In the genomic region with DNA sequence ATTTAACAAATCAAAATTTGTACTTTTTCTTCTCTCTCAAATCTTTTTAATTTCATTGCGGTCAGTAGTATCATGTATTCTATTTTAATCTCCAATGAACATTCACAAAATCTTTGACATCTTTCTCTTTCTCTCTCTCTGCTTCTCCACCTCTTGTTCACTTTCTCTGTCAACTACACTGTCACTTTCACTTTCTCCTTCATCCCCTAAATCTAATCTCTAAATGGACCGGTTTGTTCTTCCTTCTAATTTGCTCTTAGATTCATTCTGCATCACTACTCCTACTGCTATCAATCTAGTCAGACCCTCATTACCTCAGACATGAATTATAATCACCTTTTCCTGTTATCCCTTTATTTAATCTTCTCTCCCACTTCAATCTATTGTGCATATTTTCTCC, we compare ENCODE assay signal across 17 cellular contexts. TPM values are rescaled to one million over a fixed set of nuclear protein-coding genes. Genes with fewer than 3 reads are reported as not detected.
DNase-seq lines count a peak whose midpoint lies in the region; ATAC-seq and TF ChIP-seq lines count a peak whose summit lies in the region.
"Had no signal": no experiment of that assay in that cellular context is flagged by ENCODE, and none has a peak within 500 bp of the region (broad histone marks: within the 10 kb centered on the region; RNA-seq: fewer than 3 reads in every experiment).

No MANE protein-coding gene starts in this region.

- WGBS in SK-N-SH (ENCODE audit: low lambda C conversion rate), result 32% methylated on average over 2 of the region's 2 CpGs
- 66 to 72% (median 72%) methylated on average over 2 of the region's 2 CpGs for WGBS in psoas muscle, 3 donors

- H3K4me2 ChIP-seq in SK-N-SH (0 out of 2 replicates have a peak overlapping the region, but pooled peaks have one; percentile 15), PC-3 (ENCODE audit: low read length) (peak overlapping the region; percentile 37)

- H3K9me3 ChIP-seq in SK-N-SH (no peaks in the 10 kb centered on the region), PC-3 (ENCODE audit: low read length) (no peaks in the 10 kb centered on the region), psoas muscle (no peaks in the 10 kb centered on the region)
- H3K9me3 ChIP-seq: lower lobe of right lung, pancreas, upper lobe of left lung had no signal

- H3K27ac ChIP-seq in SK-N-SH (ENCODE audit: low read depth in 2 of 2, low read length in 1 of 2) (no peak overlapping the region), PC-3 (ENCODE audit: low read length) (no peak overlapping the region), psoas muscle (no peak overlapping the region)
- H3K27ac ChIP-seq: lower lobe of right lung, pancreas, upper lobe of left lung had no signal

- no TSS peak for BruUV-seq in PC-3 (replicated peaks; lab: Mats Ljungman, UMichigan)

- no peaks in the 10 kb centered on the region for H3K36me3 ChIP-seq in SK-N-SH (replicated peaks in 1 of 2; ENCODE audit: control insufficient read depth in 1 of 2, insufficient read depth in 2 of 2, low read length in 1 of 2)
- H3K36me3 ChIP-seq in PC-3 (ENCODE audit: low read depth, low read length), result no peaks in the 10 kb centered on the region
- no peaks in the 10 kb centered on the region for H3K36me3 ChIP-seq in psoas muscle (ENCODE audit: insufficient read depth in 1 of 2, low read depth in 1 of 2)
- H3K36me3 ChIP-seq: lower lobe of right lung, pancreas, upper lobe of left lung had no signal

- H3K79me2 ChIP-seq in SK-N-SH (ENCODE audit: insufficient read depth), result no peaks in the 10 kb centered on the region
- H3K79me2 ChIP-seq in PC-3 (ENCODE audit: low read length), result no peaks in the 10 kb centered on the region

- peak overlapping the region; percentile 45; the same call in 1 of the 2 replicates for H2AFZ ChIP-seq in SK-N-SH (ENCODE audit: low read depth)
- peak overlapping the region; percentile 3; the same call in 1 of the 2 replicates for H2AFZ ChIP-seq in PC-3 (ENCODE audit: low read length)

- H4K20me1 ChIP-seq in SK-N-SH (ENCODE audit: insufficient read depth), result no peaks in the 10 kb centered on the region
- no peaks in the 10 kb centered on the region for H4K20me1 ChIP-seq in PC-3 (ENCODE audit: low read length)

- H3K9ac ChIP-seq in SK-N-SH, result no peak overlapping the region
- H3K9ac ChIP-seq in PC-3 (ENCODE audit: low read length), result no peak overlapping the region

- H3K4me1 ChIP-seq in SK-N-SH (ENCODE audit: control insufficient read depth in 1 of 2, insufficient read depth in 2 of 2, low read depth in 1 of 2, low read length in 1 of 2) (no peaks in the 10 kb centered on the region), PC-3 (ENCODE audit: insufficient read depth, low read length) (no peaks in the 10 kb centered on the region), psoas muscle (no peaks in the 10 kb centered on the region)
- H3K4me1 ChIP-seq: lower lobe of right lung, pancreas, upper lobe of left lung had no signal

- H3K4me3 ChIP-seq in SK-N-SH (ENCODE audit: low read depth in 2 of 2, low read length in 1 of 2) (no peak overlapping the region; a peak in 1 of 4 replicates), PC-3 (ENCODE audit: low read length) (no peak overlapping the region), psoas muscle (no peak overlapping the region)
- H3K4me3 ChIP-seq: lower lobe of right lung, pancreas, upper lobe of left lung had no signal

- no peak for TF ChIP-seq RAD21 in SK-N-SH (IDR thresholded peaks at IDR 0.05; ENCODE audit: low read length)

- no peak for ATAC-seq in SK-N-SH treated with all-trans-retinoic acid at 6 μM for 48 hours
- peak; percentile 51 for ATAC-seq in GM21786 (IDR thresholded peaks at IDR 0.05; ENCODE audit: unreplicated experiment)
- no peak for ATAC-seq in PC-3
- peak in 1 of 2 donors; percentile 45 for ATAC-seq in naive B cell (ENCODE audit: low read depth in 2 of 2)
- ATAC-seq in psoas muscle, result no peak
- ATAC-seq: lower lobe of right lung, pancreas had no signal

- peak overlapping the region; percentile 0 to 61 (median 30) for H3K27ac Mint-ChIP-seq in naive B cell
- H3K27ac Mint-ChIP-seq: activated naive CD4-positive, alpha-beta T cell treated with anti-CD3 and anti-CD28 coated beads, Interleukin-2, amount 10 ng/mL, durations not matched to agents 7 days and 5 days had no signal

- POLR2A ChIA-PET in SK-N-SH (lab: Yijun Ruan, JAX), result no interaction called here
- POLR2A ChIA-PET in PC-3 (lab: Charles Lee; ENCODE audit: unreplicated experiment), result no interaction called here

- CTCF ChIA-PET in SK-N-SH (lab: Yijun Ruan, JAX) (interaction anchor here (1.0 kb wide), 1 partner anchor 452 kb away, joined by 3 read pairs; no protein-coding TSS in a partner anchor), PC-3 (lab: Charles Lee) (no interaction called here)

- H3K4me3 Mint-ChIP-seq in naive B cell, result peak overlapping the region in 7 of 8 donors; percentile 5 to 67 (median 53)
- H3K4me3 Mint-ChIP-seq: activated naive CD4-positive, alpha-beta T cell treated with anti-CD3 and anti-CD28 coated beads, Interleukin-2, amount 10 ng/mL, durations not matched to agents 7 days and 5 days had no signal

- no peak for TF ChIP-seq EP300 in SK-N-SH (IDR thresholded peaks at IDR 0.05; ENCODE audit: borderline replicate concordance in 1 of 2, low read depth in 1 of 2, low read length in 1 of 2)

- DNase-seq in SK-N-SH (no peak), PC-3 (no peak), naive B cell (no peak), psoas muscle (no peak), EL (no peak), NCI-H524 (lab: John Stamatoyannopoulos, UW) (no peak)
- DNase-seq: activated CD4-positive, alpha-beta T cell treated with anti-CD3 and anti-CD28 coated beads, Interleukin-2, amount 50 U/mL, for 48 hours; activated naive CD4-positive, alpha-beta T cell treated with anti-CD3 and anti-CD28 coated beads, Interleukin-2, amount 10 ng/mL, durations not matched to agents 7 days and 5 days; erythroblast; hypothalamus; lower lobe of right lung; pancreas; stimulated activated CD4-positive, alpha-beta T cell treated with anti-CD3 and anti-CD28 coated beads, Interleukin-12 subunit alpha, Interleukin-12 subunit beta, amount 100 ng/mL, for 4 hours; upper lobe of left lung had no signal

- H3K36me3 Mint-ChIP-seq in naive B cell, result no peaks in the 10 kb centered on the region
- H3K36me3 Mint-ChIP-seq: activated naive CD4-positive, alpha-beta T cell treated with anti-CD3 and anti-CD28 coated beads, Interleukin-2, amount 10 ng/mL, durations not matched to agents 7 days and 5 days had no signal

- no peaks in the 10 kb centered on the region for H3F3A ChIP-seq in SK-N-SH (replicated peaks; ENCODE audit: insufficient read depth)
- H3F3A ChIP-seq in PC-3 (ENCODE audit: low read length, unreplicated experiment), result no peaks in the 10 kb centered on the region

- H3K9me3 Mint-ChIP-seq in naive B cell, result no peaks in the 10 kb centered on the region
- H3K9me3 Mint-ChIP-seq: activated naive CD4-positive, alpha-beta T cell treated with anti-CD3 and anti-CD28 coated beads, Interleukin-2, amount 10 ng/mL, durations not matched to agents 7 days and 5 days had no signal

- H3K9me2 ChIP-seq in SK-N-SH (no peaks in the 10 kb centered on the region), PC-3 (replicated peaks; ENCODE audit: low read length) (no peaks in the 10 kb centered on the region)

- no peaks in the 10 kb centered on the region for H3K27me3 Mint-ChIP-seq in naive B cell
- H3K27me3 Mint-ChIP-seq: activated naive CD4-positive, alpha-beta T cell treated with anti-CD3 and anti-CD28 coated beads, Interleukin-2, amount 10 ng/mL, durations not matched to agents 7 days and 5 days had no signal

- peaks cover 15 to 26% (median 24%) of the 10 kb centered on the region in 3 donors for H3K4me1 Mint-ChIP-seq in naive B cell

- intact Hi-C loops in PC-3 (cut with micrococcal nuclease) (no loop called here), psoas muscle (cut with DNase I) (no loop called here)

- TF ChIP-seq CTCF in SK-N-SH (IDR thresholded peaks at IDR 0.05) (no peak), PC-3 (conservative IDR thresholded peaks at IDR 0.05; ENCODE audit: low read depth, low read length) (no peak), psoas muscle (IDR thresholded peaks at IDR 0.05) (no peak)

- H3K27me3 ChIP-seq in SK-N-SH (ENCODE audit: insufficient read depth) (no peaks in the 10 kb centered on the region; the same call in 1 of the 2 replicates), PC-3 (ENCODE audit: low read length) (no peaks in the 10 kb centered on the region), psoas muscle (ENCODE audit: insufficient read depth in 3 of 3, low read length in 2 of 3) (no peaks in the 10 kb centered on the region)
- H3K27me3 ChIP-seq: pancreas, upper lobe of left lung had no signal

TF ChIP-seq in SK-N-SH, 30 proteins besides CTCF, POLR2A, EP300 and RAD21 (continues in another document):
- no peak for TF ChIP-seq RXRA (IDR thresholded peaks at IDR 0.05; ENCODE audit: borderline replicate concordance, low read depth)
- TF ChIP-seq RFX5 (IDR thresholded peaks at IDR 0.05; ENCODE audit: low read length), result no peak
- no peak for TF ChIP-seq EZH2phosphoT487 (IDR thresholded peaks at IDR 0.05; ENCODE audit: borderline replicate concordance, low read depth)
- TF ChIP-seq, protein P1, sequence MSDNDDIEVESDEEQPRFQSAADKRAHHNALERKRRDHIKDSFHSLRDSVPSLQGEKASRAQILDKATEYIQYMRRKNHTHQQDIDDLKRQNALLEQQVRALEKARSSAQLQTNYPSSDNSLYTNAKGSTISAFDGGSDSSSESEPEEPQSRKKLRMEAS (IDR thresholded peaks at IDR 0.05; ENCODE audit: low read depth), result no peak
- no peak for TF ChIP-seq GABPA (IDR thresholded peaks at IDR 0.05; ENCODE audit: low read depth)

TF ChIP-seq in SK-N-SH treated with all-trans-retinoic acid at 6 μM for 48 hours, 23 proteins besides CTCF, POLR2A, EP300 and RAD21 (continues in another document):
- TF ChIP-seq CSDC2 (CRISPR knock-in tag; IDR thresholded peaks at IDR 0.05) (no peak), PPARA (CRISPR knock-in tag; IDR thresholded peaks at IDR 0.05; ENCODE audit: borderline replicate concordance) (no peak), ZNF70 (CRISPR knock-in tag; IDR thresholded peaks at IDR 0.05) (no peak), ISL1 (CRISPR knock-in tag; IDR thresholded peaks at IDR 0.05) (no peak), ZFP30 (CRISPR knock-in tag; IDR thresholded peaks at IDR 0.05) (no peak), ZNF8 (CRISPR knock-in tag; IDR thresholded peaks at IDR 0.05) (no peak), SNAI2 (CRISPR knock-in tag; IDR thresholded peaks at IDR 0.05) (no peak), TOX (CRISPR knock-in tag; IDR thresholded peaks at IDR 0.05; ENCODE audit: borderline replicate concordance) (no peak)

RNA-seq across cellular contexts. Expression of gene CCDC73, which starts 18.6 kb away (rescaled TPM):
- polyA plus RNA-seq in SK-N-SH (2012; rRNA removed) (not detected in 2 replicates), naive B cell (ENCODE audit: low read depth in 6 of 6) (not detected), psoas muscle (under 1 TPM in 1 of 3 donors, not detected in 2; 0.01 TPM)
- polyA plus RNA-seq in SK-N-SH (2012; cell fraction: cytosol; rRNA removed), result not detected in 2 replicates
- polyA plus RNA-seq in SK-N-SH (2012; cell fraction: nucleus; rRNA removed), result not detected in 2 replicates
- total RNA-seq in PC-3 (2014; rRNA removed) (0.04 TPM in 1 of 2 replicates, not detected in the other), psoas muscle (not detected)
- total RNA-seq: A172 had no signal
- polyA plus RNA-seq: pancreas had no signal

RNA-seq across cellular contexts. Expression of gene PRRG4, which starts 53.8 kb away (rescaled TPM):
- polyA plus RNA-seq in SK-N-SH (2012; rRNA removed), result 0.21 TPM in 2 replicates
- 0.28 and 0.31 TPM in 2 replicates for polyA plus RNA-seq in SK-N-SH (2012; cell fraction: cytosol; rRNA removed)
- polyA plus RNA-seq in SK-N-SH (2012; cell fraction: nucleus; rRNA removed), result 0.06 and 0.07 TPM in 2 replicates
- 12.9 and 17.9 TPM in 2 replicates for total RNA-seq in PC-3 (2014; rRNA removed)
- not detected for polyA plus RNA-seq in naive B cell (ENCODE audit: low read depth in 6 of 6)
- under 1 TPM; 0.08 to 0.40 (median 0.25) TPM for total RNA-seq in psoas muscle
- polyA plus RNA-seq in psoas muscle, result under 1 TPM; 0.05 to 0.58 (median 0.13) TPM
